In the genomic region with DNA sequence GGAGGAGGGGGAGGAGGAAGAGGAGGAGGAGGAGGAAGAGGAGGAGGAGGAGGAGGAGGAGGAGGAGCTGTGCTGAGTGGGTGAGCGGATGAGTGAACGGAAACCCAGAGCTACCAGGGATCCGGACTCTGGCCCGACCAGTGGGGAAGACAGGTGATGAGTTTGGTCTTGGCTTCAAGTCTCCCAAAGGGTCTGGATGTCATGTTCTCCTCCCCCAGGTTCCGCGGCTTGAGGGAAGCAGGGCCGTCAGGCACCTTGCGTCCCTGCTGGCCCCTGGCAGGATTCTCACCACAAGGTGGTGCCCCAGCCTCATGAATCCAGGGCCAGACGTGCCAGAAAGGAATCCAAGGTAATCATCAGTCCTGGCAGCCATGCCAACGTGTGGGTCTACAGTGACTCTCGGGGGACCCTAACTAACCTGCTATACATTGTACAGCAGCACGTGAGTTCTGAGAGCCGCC, we compare ENCODE assay signal across 1 cellular context.
TF ChIP-seq lines count a peak whose summit lies in the region.

No MANE protein-coding gene starts in this region.

TF ChIP-seq in HCT116, 20 proteins besides CTCF, POLR2A, EP300 and RAD21 (continued from another document):
- TF ChIP-seq REST (IDR thresholded peaks at IDR 0.05; ENCODE audit: low read depth) (no peak), FOSL1 (IDR thresholded peaks at IDR 0.05; ENCODE audit: low read depth) (no peak), MAX (IDR thresholded peaks at IDR 0.05) (no peak), ZFX (IDR thresholded peaks at IDR 0.05) (no peak)
